ENCODE assay signal across 1 cellular context in genomic region chr19:1259206-1259872, GRCh38.
A peak's percentile ranks its signal among the peaks of the same experiment; 100 is the strongest.
TF ChIP-seq lines count a peak whose summit lies in the region.

No MANE protein-coding gene starts in this region.

TF ChIP-seq in A549, 52 proteins besides CTCF, POLR2A, EP300 and RAD21 (continued from another document):
- no peak for TF ChIP-seq ELK1 (IDR thresholded peaks at IDR 0.05; ENCODE audit: low read depth, low read length)
- TF ChIP-seq E2F6 (IDR thresholded peaks at IDR 0.05; ENCODE audit: borderline replicate concordance, low read depth) = no peak
- TF ChIP-seq JUN (IDR thresholded peaks at IDR 0.05) = peak; percentile 83 to 89
- no peak; the same call in 1 of the 2 replicates for TF ChIP-seq MAX (IDR thresholded peaks at IDR 0.05)
- TF ChIP-seq ZFP36 (IDR thresholded peaks at IDR 0.05; ENCODE audit: borderline replicate concordance, partially characterized antibody) = no peak
- TF ChIP-seq ESRRA (IDR thresholded peaks at IDR 0.05; ENCODE audit: borderline replicate concordance, low read length) = no peak
- TF ChIP-seq, protein P1, sequence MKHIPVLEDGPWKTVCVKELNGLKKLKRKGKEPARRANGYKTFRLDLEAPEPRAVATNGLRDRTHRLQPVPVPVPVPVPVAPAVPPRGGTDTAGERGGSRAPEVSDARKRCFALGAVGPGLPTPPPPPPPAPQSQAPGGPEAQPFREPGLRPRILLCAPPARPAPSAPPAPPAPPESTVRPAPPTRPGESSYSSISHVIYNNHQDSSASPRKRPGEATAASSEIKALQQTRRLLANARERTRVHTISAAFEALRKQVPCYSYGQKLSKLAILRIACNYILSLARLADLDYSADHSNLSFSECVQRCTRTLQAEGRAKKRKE (CRISPR knock-in tag; IDR thresholded peaks at IDR 0.05; ENCODE audit: low read depth) = 0 out of 2 replicates have a peak, but pooled peaks have one; percentile 5
- TF ChIP-seq NFE2L2 (conservative IDR thresholded peaks at IDR 0.05; ENCODE audit: low read length) = no peak
- TF ChIP-seq ZC3H11A (IDR thresholded peaks at IDR 0.05) = no peak; the same call in 1 of the 2 replicates
- no peak for TF ChIP-seq ZNF302 (CRISPR knock-in tag; IDR thresholded peaks at IDR 0.05)
- TF ChIP-seq POLR2AphosphoS2 (conservative IDR thresholded peaks at IDR 0.05; ENCODE audit: low read length) = peak; percentile 99
- TF ChIP-seq MYC (IDR thresholded peaks at IDR 0.05; ENCODE audit: borderline replicate concordance, low read length) = no peak
- no peak for TF ChIP-seq BHLHE40 (IDR thresholded peaks at IDR 0.05; ENCODE audit: low read depth, low read length)
- TF ChIP-seq EHF (CRISPR knock-in tag; IDR thresholded peaks at IDR 0.05) = peak; percentile 90
- TF ChIP-seq EHMT2 (IDR thresholded peaks at IDR 0.05; ENCODE audit: low read depth) = no peak
- TF ChIP-seq, protein P2, sequence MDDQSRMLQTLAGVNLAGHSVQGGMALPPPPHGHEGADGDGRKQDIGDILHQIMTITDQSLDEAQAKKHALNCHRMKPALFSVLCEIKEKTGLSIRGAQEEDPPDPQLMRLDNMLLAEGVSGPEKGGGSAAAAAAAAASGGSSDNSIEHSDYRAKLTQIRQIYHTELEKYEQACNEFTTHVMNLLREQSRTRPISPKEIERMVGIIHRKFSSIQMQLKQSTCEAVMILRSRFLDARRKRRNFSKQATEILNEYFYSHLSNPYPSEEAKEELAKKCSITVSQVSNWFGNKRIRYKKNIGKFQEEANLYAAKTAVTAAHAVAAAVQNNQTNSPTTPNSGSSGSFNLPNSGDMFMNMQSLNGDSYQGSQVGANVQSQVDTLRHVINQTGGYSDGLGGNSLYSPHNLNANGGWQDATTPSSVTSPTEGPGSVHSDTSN (IDR thresholded peaks at IDR 0.05) = peak; percentile 77
- no peak for TF ChIP-seq KDM1A (IDR thresholded peaks at IDR 0.05; ENCODE audit: low read depth)
- TF ChIP-seq RARB (CRISPR knock-in tag; IDR thresholded peaks at IDR 0.05) = peak; percentile 82; the same call in 1 of the 2 replicates
- no peak for TF ChIP-seq FOSL2 (IDR thresholded peaks at IDR 0.05)
- 0 out of 2 replicates have a peak, but pooled peaks have one; percentile 31 for TF ChIP-seq FOSL2 (CRISPR knock-in tag; IDR thresholded peaks at IDR 0.05)
- no peak for TF ChIP-seq HDAC2 (IDR thresholded peaks at IDR 0.05)
- TF ChIP-seq CHD2 (IDR thresholded peaks at IDR 0.05; ENCODE audit: low read length, partially characterized antibody) = no peak
